In the genomic region with DNA sequence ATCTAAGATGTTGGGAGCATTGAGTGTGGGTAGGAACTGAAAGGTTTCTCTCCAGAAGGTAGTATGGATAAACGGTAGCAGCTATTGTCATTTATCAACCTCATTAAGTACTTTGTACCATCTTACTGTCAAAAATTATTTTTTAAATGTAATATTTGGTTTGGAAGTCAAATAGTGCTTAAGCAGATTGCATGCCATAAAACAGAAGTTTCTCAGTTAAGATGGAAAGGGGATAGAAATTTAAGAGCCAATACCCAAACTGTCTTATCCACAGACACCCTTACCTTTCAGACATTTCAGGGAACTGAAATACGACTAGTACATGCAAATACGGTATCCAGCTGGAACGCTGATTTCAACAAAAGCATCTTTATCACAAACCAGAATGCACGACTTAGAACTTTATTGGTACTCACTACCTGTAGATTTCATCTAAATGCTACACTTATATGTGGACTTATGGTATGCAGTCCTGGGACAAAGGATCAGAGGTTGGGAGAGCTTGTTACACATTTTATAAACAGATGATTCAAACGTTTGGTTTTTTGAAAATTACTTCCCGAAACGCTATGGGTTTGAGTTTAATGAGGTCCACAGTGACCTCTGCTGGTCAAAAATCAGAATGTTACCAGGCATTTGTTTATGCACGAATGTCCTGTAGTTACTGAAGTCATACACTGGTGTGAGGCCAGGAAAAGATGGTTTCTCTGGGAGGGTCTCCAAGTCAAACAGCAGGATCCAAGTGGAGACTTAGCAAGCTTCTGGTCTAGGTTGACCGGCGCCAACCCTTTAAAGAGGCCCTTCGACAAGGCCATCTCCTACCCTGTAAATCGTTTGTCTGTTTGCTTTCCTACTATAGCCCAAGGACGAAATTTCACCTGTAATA, we compare ENCODE assay signal across 8 cellular contexts.
DNase-seq lines count a peak whose midpoint lies in the region; TF ChIP-seq lines count a peak whose summit lies in the region.

No MANE protein-coding gene starts in this region.

- CTCF ChIA-PET in HEK293T (lab: Yijun Ruan, JAX), result interaction anchor here (0.6 to 0.8 kb wide), 2 partner anchors 56 to 152 kb away, joined by 3 read pairs; no protein-coding TSS in a partner anchor

- peak; percentile 2 for DNase-seq in activated CD4-positive, CD25-positive, alpha-beta regulatory T cell treated with anti-CD3 and anti-CD28 coated beads, Interleukin-2, amount 50 U/mL, for 16 hours (ENCODE audit: low read depth, low spot score)
- DNase-seq in activated CD4-positive, CD25-positive, alpha-beta regulatory T cell treated with anti-CD3 and anti-CD28 coated beads, Interleukin-2, amount 50 U/mL, for 72 hours, result no peak
- DNase-seq in HEK293T (ENCODE audit: extremely low spot score) (peak; percentile 49), NCI-H1436 (lab: John Stamatoyannopoulos, UW) (peak; percentile 74), cerebellar cortex (ENCODE audit: low spot score) (peak; percentile 83), kidney tubule cell (ENCODE audit: low spot score) (peak; percentile 84)
- DNase-seq in stimulated activated CD8-positive, alpha-beta memory T cell treated with anti-CD3 and anti-CD28 coated beads, Interleukin-12 subunit alpha, Interleukin-12 subunit beta, amount 100 ng/mL, for 1 hour (ENCODE audit: low read depth), result peak; percentile 11

- POLR2A ChIA-PET in HEK293T (lab: Yijun Ruan, JAX), result no interaction called here

- H3K9me3 Mint-ChIP-seq in T-helper 1 cell treated with Interleukin-12 subunit alpha and Interleukin-12 subunit beta and Interleukin-4 antibody, amounts not matched to agents 30 μg/mL and 1 μg/mL, for 36 hours, result no peaks in the 10 kb centered on the region

- peaks cover 7% of the 10 kb centered on the region for H3K4me1 Mint-ChIP-seq in T-helper 1 cell treated with Interleukin-12 subunit alpha and Interleukin-12 subunit beta and Interleukin-4 antibody, amounts not matched to agents 30 μg/mL and 1 μg/mL, for 36 hours (ENCODE audit: low read depth)

- peaks cover 12% of the 10 kb centered on the region for H3K27me3 Mint-ChIP-seq in T-helper 1 cell treated with Interleukin-12 subunit alpha and Interleukin-12 subunit beta and Interleukin-4 antibody, amounts not matched to agents 30 μg/mL and 1 μg/mL, for 36 hours (ENCODE audit: low read depth)

- H3K27ac Mint-ChIP-seq in T-helper 1 cell treated with Interleukin-12 subunit alpha and Interleukin-12 subunit beta and Interleukin-4 antibody, amounts not matched to agents 30 μg/mL and 1 μg/mL, for 36 hours, result no peak overlapping the region

- H3K4me3 Mint-ChIP-seq in T-helper 1 cell treated with Interleukin-12 subunit alpha and Interleukin-12 subunit beta and Interleukin-4 antibody, amounts not matched to agents 30 μg/mL and 1 μg/mL, for 36 hours, result peak overlapping the region; percentile 61

- H3K36me3 Mint-ChIP-seq in T-helper 1 cell treated with Interleukin-12 subunit alpha and Interleukin-12 subunit beta and Interleukin-4 antibody, amounts not matched to agents 30 μg/mL and 1 μg/mL, for 36 hours (ENCODE audit: low read depth), result no peaks in the 10 kb centered on the region

TF ChIP-seq in HEK293T, 16 proteins besides CTCF, POLR2A, EP300 and RAD21:
- no peak for TF ChIP-seq FOXK2 (IDR thresholded peaks at IDR 0.05)
- TF ChIP-seq FOXM1 (IDR thresholded peaks at IDR 0.05; ENCODE audit: borderline replicate concordance), result no peak
- no peak for TF ChIP-seq ARNT (IDR thresholded peaks at IDR 0.05)
- no peak for TF ChIP-seq SUZ12 (IDR thresholded peaks at IDR 0.05)
